8 cellular contexts compared by ENCODE assay signal in the genomic region with DNA sequence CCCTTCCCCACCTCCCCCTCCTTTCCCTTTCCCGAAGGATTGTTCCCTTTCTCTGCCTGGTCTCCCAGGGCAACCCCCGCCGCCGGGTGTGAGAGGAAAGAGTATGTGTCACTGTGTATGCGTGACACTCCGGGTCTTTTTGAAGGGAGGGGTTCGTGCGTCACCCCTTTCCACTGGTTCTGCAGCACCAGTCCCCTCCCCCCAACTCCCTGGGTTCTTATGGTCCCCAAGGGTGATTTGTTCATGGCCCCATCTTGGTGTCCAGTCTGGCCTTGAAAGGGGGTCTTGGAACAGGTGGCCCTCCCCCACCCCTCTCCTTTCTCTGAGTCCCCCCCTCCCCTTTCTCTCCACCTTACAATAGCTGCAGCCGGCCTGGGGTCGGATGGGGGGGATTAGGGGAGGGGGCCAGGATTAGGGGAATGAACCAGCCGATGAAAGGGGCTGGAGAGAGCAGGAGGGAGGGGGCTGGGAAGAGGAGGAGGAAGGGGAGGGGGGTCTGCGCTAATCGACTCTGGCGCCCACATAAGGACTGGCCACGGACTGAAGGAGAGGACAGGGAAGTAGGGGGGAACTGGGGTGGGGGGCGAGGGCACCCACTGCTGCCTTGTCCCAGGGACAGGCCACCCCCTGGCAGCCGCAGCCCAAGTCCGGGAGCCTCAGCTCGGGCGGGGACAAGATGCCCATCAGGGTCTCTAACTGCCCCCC. TPM values are rescaled to one million over a fixed set of nuclear protein-coding genes. Genes with fewer than 3 reads are reported as not detected.
DNase-seq lines count a peak whose midpoint lies in the region; TF ChIP-seq lines count a peak whose summit lies in the region.

No MANE protein-coding gene starts in this region.

- TF ChIP-seq CTCF in AG04450 (IDR thresholded peaks at IDR 0.05; ENCODE audit: low read depth, low read length) (no peak), HFFc6 (IDR thresholded peaks at IDR 0.05) (no peak), breast epithelium (IDR thresholded peaks at IDR 0.05) (no peak), mesothelial cell of epicardium (IDR thresholded peaks at IDR 0.05; ENCODE audit: unreplicated experiment) (no peak)

- CTCF ChIA-PET in AG04450 (lab: Charles Lee): interaction anchor here (2.6 kb wide), 1 partner anchor 41 kb away, joined by 22 read pairs; no protein-coding TSS in a partner anchor

- H3K27me3 Mint-ChIP-seq in HFFc6 (ENCODE audit: insufficient read depth) (peaks cover 8% of the 10 kb centered on the region), mesothelial cell of epicardium (ENCODE audit: low read depth) (no peaks in the 10 kb centered on the region)

- TF ChIP-seq POLR2A in breast epithelium (IDR thresholded peaks at IDR 0.05): no peak

- POLR2A ChIA-PET in AG04450 (lab: Yijun Ruan, JAX): interaction anchor here (1.0 to 2.3 kb wide), 3 partner anchors 65 to 264 kb away, joined by 3 to 13 read pairs (median 3); a partner anchor contains a TSS

- H3K4me3 ChIP-seq in AG04450 (ENCODE audit: low read depth, low read length) (peak overlapping the region; percentile 78), breast epithelium (peak overlapping the region; percentile 73 to 91 (median 91))

- DNase-seq in AG04450 (ENCODE audit: low read depth, low spot score) (no peak), HFFc6 (no peak), breast epithelium (ENCODE audit: low spot score in 2 of 2) (no peak), mesothelial cell of epicardium (ENCODE audit: low spot score in 2 of 2, unreplicated experiment in 2 of 2) (no peak), HPDE6-E6E7 (ENCODE audit: extremely low spot score) (no peak), NCI-H345 (lab: John Stamatoyannopoulos, UW) (no peak), NK-92 (lab: John Stamatoyannopoulos, UW; ENCODE audit: unreplicated experiment) (no peak), GOT3 (lab: John Stamatoyannopoulos, UW) (no peak)

- intact Hi-C loops in breast epithelium (cut with DNase I; ENCODE audit: low total_unique reads): no loop called here

- H3K27ac Mint-ChIP-seq in HFFc6 (peak overlapping the region; percentile 97), mesothelial cell of epicardium (no peak overlapping the region)

- H3K4me3 Mint-ChIP-seq in HFFc6 (peak overlapping the region; percentile 91), mesothelial cell of epicardium (peak overlapping the region; percentile 96)

- H3K36me3 ChIP-seq in breast epithelium: no peaks in the 10 kb centered on the region

- H3K9me3 ChIP-seq in AG04450 (ENCODE audit: control insufficient read depth, insufficient read depth, low read length): no peaks in the 10 kb centered on the region; the same call in 1 of the 2 replicates
- H3K9me3 ChIP-seq in breast epithelium: no peaks in the 10 kb centered on the region

- H3K27me3 ChIP-seq in AG04450 (ENCODE audit: control insufficient read depth, insufficient read depth, low read length): no peaks in the 10 kb centered on the region
- no peaks in the 10 kb centered on the region for H3K27me3 ChIP-seq in breast epithelium

- peaks cover 9 to 27% of the 10 kb centered on the region in 2 donors for H3K4me1 ChIP-seq in breast epithelium

- H3K36me3 Mint-ChIP-seq in HFFc6 (ENCODE audit: low read depth): peaks cover 48% of the 10 kb centered on the region
- peaks cover 26% of the 10 kb centered on the region for H3K36me3 Mint-ChIP-seq in mesothelial cell of epicardium

- peaks cover 59% of the 10 kb centered on the region for H3K4me1 Mint-ChIP-seq in HFFc6 (ENCODE audit: low read depth)
- peaks cover 50% of the 10 kb centered on the region for H3K4me1 Mint-ChIP-seq in mesothelial cell of epicardium

- H3K9me3 Mint-ChIP-seq in HFFc6: no peaks in the 10 kb centered on the region
- H3K9me3 Mint-ChIP-seq in mesothelial cell of epicardium: no peaks in the 10 kb centered on the region

- H3K27ac ChIP-seq in AG04450 (ENCODE audit: low read depth, low read length) (peak overlapping the region; percentile 57), breast epithelium (peak overlapping the region; percentile 97 to 99)

RNA-seq across cellular contexts. Expression of a gene that starts 1.3 kb away (rescaled TPM):
- 23.8 and 26.8 TPM in 2 replicates for polyA plus RNA-seq in AG04450 (2011; rRNA removed)
- 20.3 and 29.5 TPM in 2 replicates for polyA minus RNA-seq in AG04450 (2011; rRNA and poly(A)+ RNA removed)
- total RNA-seq in HFFc6 (2021; fragmentation: NEBNext Ultra II Directional; extraction: Animal tissue kit (Norgen Biotek cat#: 25700)): 10 to 100 TPM; 43.4 to 55.1 (median 52.1) TPM
- total RNA-seq in breast epithelium (10 to 100 TPM; 11.8 to 20.6 (median 19.5) TPM), mesothelial cell of epicardium (55.8 to 59.0 TPM (median 56.0 TPM) in 3 replicates)

RNA-seq across cellular contexts. Expression of a gene that starts 2.6 kb away (rescaled TPM):
- polyA plus RNA-seq in AG04450 (2011; rRNA removed): 4.9 and 5.7 TPM in 2 replicates
- polyA minus RNA-seq in AG04450 (2011; rRNA and poly(A)+ RNA removed): 3.2 and 3.8 TPM in 2 replicates
- total RNA-seq in HFFc6 (2021; fragmentation: NEBNext Ultra II Directional; extraction: Animal tissue kit (Norgen Biotek cat#: 25700)): 1 to 10 TPM in 2 of 6 experiments, under 1 TPM in 4; 0.39 to 1.2 (median 0.73) TPM
- total RNA-seq in breast epithelium (10 to 100 TPM; 17.0 to 33.8 (median 18.4) TPM), mesothelial cell of epicardium (15.0 to 15.3 TPM (median 15.1 TPM) in 3 replicates)

RNA-seq across cellular contexts. Expression of a gene that starts 6.3 kb away (rescaled TPM):
- 129 and 150 TPM in 2 replicates for polyA plus RNA-seq in AG04450 (2011; rRNA removed)
- 87.7 and 101 TPM in 2 replicates for polyA minus RNA-seq in AG04450 (2011; rRNA and poly(A)+ RNA removed)
- 100 to 1,000 TPM; 215 to 240 (median 225) TPM for total RNA-seq in HFFc6 (2021; fragmentation: NEBNext Ultra II Directional; extraction: Animal tissue kit (Norgen Biotek cat#: 25700))
- total RNA-seq in breast epithelium (10 to 100 TPM; 55.0 to 79.3 (median 74.1) TPM), mesothelial cell of epicardium (138 to 140 TPM (median 140 TPM) in 3 replicates)

RNA-seq across cellular contexts. Expression of a gene that starts 6.6 kb away (rescaled TPM):
- polyA plus RNA-seq in AG04450 (2011; rRNA removed): 38.5 and 44.1 TPM in 2 replicates
- polyA minus RNA-seq in AG04450 (2011; rRNA and poly(A)+ RNA removed): 42.7 and 51.4 TPM in 2 replicates
- 10 to 100 TPM; 37.3 to 41.6 (median 38.3) TPM for total RNA-seq in HFFc6 (2021; fragmentation: NEBNext Ultra II Directional; extraction: Animal tissue kit (Norgen Biotek cat#: 25700))
- total RNA-seq in breast epithelium: 10 to 100 TPM; 27.4 to 39.1 (median 27.5) TPM
- total RNA-seq in mesothelial cell of epicardium: 67.6 to 70.4 TPM (median 70.3 TPM) in 3 replicates

RNA-seq across cellular contexts. Expression of a gene that starts 14.7 kb away (rescaled TPM):
- polyA plus RNA-seq in AG04450 (2011; rRNA removed): 0.26 and 0.37 TPM in 2 replicates
- polyA minus RNA-seq in AG04450 (2011; rRNA and poly(A)+ RNA removed): 0.04 and 0.18 TPM in 2 replicates
- total RNA-seq in HFFc6 (2021; fragmentation: NEBNext Ultra II Directional; extraction: Animal tissue kit (Norgen Biotek cat#: 25700)): under 1 TPM; 0.15 to 0.69 (median 0.38) TPM
- total RNA-seq in breast epithelium: 1 to 10 TPM in 1 of 3 donors, under 1 TPM in 2; 0.32 to 1.0 (median 0.98) TPM
- total RNA-seq in mesothelial cell of epicardium: 12.6 to 14.4 TPM (median 14.2 TPM) in 3 replicates
